ENCODE assay signal across 23 cellular contexts in the genomic region with DNA sequence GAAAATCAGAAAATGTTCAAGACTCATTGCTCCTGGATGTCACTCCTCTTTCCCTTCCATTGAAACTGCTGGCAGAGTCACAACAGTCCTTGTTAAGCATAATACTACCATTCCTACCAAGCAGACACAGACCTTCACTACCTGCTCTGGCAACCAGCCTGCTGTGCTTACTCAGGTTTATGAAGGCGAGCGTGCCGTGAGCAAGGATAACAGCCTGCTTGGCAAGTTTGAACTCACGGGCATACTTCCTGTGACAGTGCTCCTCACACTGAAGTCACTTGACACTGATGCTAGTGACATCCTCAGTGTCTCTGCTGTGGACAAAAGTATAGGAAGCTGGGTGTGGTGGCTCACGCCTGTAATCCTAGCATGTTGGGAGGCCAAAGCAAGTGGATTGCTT.
"Had no signal": no experiment of that assay in that cellular context is flagged by ENCODE, and none has a peak within 500 bp of the region (broad histone marks: within the 10 kb centered on the region; RNA-seq: fewer than 3 reads in every experiment).

No MANE protein-coding gene starts in this region.

- H3K27me3 ChIP-seq: brain microvascular endothelial cell had no signal

- DNase-seq: activated B cell treated with CpG ODN at 0.5 μM for 24 hours; activated CD4-positive, alpha-beta memory T cell treated with anti-CD3 and anti-CD28 coated beads, Interleukin-2, amount 10 ng/mL, durations not matched to agents 7 days and 5 days; activated CD4-positive, alpha-beta T cell treated with anti-CD3 and anti-CD28 coated beads for 1 hour; activated CD4-positive, alpha-beta T cell treated with anti-CD3 and anti-CD28 coated beads, Interleukin-2, amount 10 ng/mL, durations not matched to agents 7 days and 5 days; activated gamma-delta T cell treated with Interleukin-2 at 50 U/mL for 16 hours; activated naive CD4-positive, alpha-beta T cell treated with anti-CD3 and anti-CD28 coated beads, Interleukin-2, amount 10 ng/mL, durations not matched to agents 7 days and 5 days; activated naive CD8-positive, alpha-beta T cell treated with anti-CD3 and anti-CD28 coated beads for 36 hours; activated T-cell treated with anti-CD3 and anti-CD28 coated beads for 4 hours; activated T-cell treated with anti-CD3 and anti-CD28 coated beads, Interleukin-2, amount 50 U/mL, for 72 hours; brain microvascular endothelial cell; Kasumi-1; KBM-7; NCI-H1048; NCI-H146; NCI-H187 treated with DMSO at 0.1 percent for 48 hours; NCI-H2081 treated with DMSO at 0.1 percent for 48 hours; NCI-H2171; NCI-H226; NCI-H526; NCI-H82; SIG-M5; T-helper 17 cell; T-helper 9 cell had no signal

- H3K27ac ChIP-seq: brain microvascular endothelial cell had no signal

- ATAC-seq: activated T-cell treated with anti-CD3 and anti-CD28 coated beads, Interleukin-2, amount 50 U/mL, for 72 hours; T-helper 17 cell had no signal

- H3K36me3 ChIP-seq: brain microvascular endothelial cell had no signal
